Comparison of ENCODE assay signal across 8 cellular contexts in the genomic region with DNA sequence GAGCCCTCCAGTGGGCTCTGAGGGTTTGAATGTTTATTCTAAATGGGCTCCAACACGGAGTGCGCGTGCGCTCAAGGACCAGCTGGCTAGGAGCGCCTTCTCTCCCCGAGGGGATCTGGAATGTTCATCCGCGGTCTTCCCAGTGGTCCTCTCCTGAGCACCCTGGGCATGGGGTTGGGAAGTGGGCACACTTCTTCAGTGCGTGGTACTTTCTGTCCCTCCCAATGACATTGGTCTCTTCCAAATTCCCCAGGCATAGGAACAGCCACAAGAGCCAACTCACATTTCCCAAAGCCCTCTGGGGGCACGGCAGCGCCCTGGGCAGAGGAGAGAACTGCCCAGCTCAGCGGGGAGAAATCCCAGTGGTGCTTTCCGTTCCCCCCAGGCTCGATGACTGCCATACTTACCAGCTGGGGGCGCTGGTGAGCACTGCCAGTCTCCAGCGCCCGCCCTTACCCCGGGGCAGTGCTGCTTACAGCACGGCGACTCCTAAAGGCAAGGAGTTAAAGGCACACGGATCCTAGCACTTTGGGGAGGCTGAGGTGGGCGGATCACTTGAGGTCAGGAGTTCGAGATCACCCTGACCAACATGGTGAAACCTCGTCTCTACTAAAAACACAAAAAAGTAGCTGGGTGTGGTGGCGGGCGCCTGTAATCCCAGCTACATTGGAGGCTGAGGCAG. TPM values are rescaled to one million over a fixed set of nuclear protein-coding genes. Genes with fewer than 3 reads are reported as not detected.
DNase-seq lines count a peak whose midpoint lies in the region; ATAC-seq and TF ChIP-seq lines count a peak whose summit lies in the region.

No MANE protein-coding gene starts in this region.

- intact Hi-C loops in CD14-positive monocyte (cut with micrococcal nuclease) (loop anchor here in 1 of 2 donors (1.0 to 10.0 kb wide), 2 partner anchors 166 to 247 kb away; no protein-coding TSS in a partner anchor), colonic mucosa (cut with DNase I) (loop anchor here (10.0 kb wide), 1 partner anchor 86 kb away; no protein-coding TSS in a partner anchor)

- TF ChIP-seq CTCF in CD14-positive monocyte (IDR thresholded peaks at IDR 0.05): peak; percentile 76
- peak; percentile 79 for TF ChIP-seq CTCF in colonic mucosa (IDR thresholded peaks at IDR 0.05)

- no peaks in the 10 kb centered on the region for H3K9me3 ChIP-seq in colonic mucosa

- ATAC-seq in GM21515 (IDR thresholded peaks at IDR 0.05; ENCODE audit: unreplicated experiment): no peak

- no peaks in the 10 kb centered on the region for H3K36me3 ChIP-seq in colonic mucosa

- peaks cover 5% of the 10 kb centered on the region for H3K4me1 ChIP-seq in colonic mucosa

- H3K36me3 Mint-ChIP-seq in CD14-positive monocyte: no peaks in the 10 kb centered on the region

- no peaks in the 10 kb centered on the region for H3K9me3 Mint-ChIP-seq in CD14-positive monocyte

- no peak overlapping the region for H3K4me3 ChIP-seq in Jurkat, Clone E6-1 (ENCODE audit: low read length)
- peak overlapping the region; percentile 22 for H3K4me3 ChIP-seq in colonic mucosa

- peak overlapping the region in 1 of 7 donors; percentile 41 for H3K27ac Mint-ChIP-seq in CD14-positive monocyte

- peak overlapping the region; percentile 58 to 60 for H3K4me3 Mint-ChIP-seq in CD14-positive monocyte

- H3K4me1 Mint-ChIP-seq in CD14-positive monocyte: peaks cover 13% of the 10 kb centered on the region

- peak; percentile 63 for DNase-seq in CD14-positive monocyte (ENCODE audit: low spot score)
- peak; percentile 53 for DNase-seq in Jurkat, Clone E6-1 (ENCODE audit: low read depth, low spot score)
- peak; percentile 35 to 58 for DNase-seq in activated CD4-positive, alpha-beta T cell treated with anti-CD3 and anti-CD28 coated beads for 24 hours (ENCODE audit: low read depth in 2 of 2)
- peak; percentile 88 for DNase-seq in colonic mucosa
- peak; percentile 84 for DNase-seq in left kidney (ENCODE audit: low read depth, low spot score)
- peak; percentile 46 for DNase-seq in stimulated activated CD4-positive, alpha-beta T cell treated with anti-CD3 and anti-CD28 coated beads, Interleukin-2, amount 100 ng/mL, for 4 hours (ENCODE audit: low read depth)
- no peak for DNase-seq in NCI-H748 (lab: John Stamatoyannopoulos, UW; ENCODE audit: unreplicated experiment)

- peak overlapping the region; percentile 32 to 83 for H3K9ac ChIP-seq in colonic mucosa (ENCODE audit: low read depth in 2 of 2, low read length in 2 of 2)

- no peaks in the 10 kb centered on the region for H3K27me3 ChIP-seq in colonic mucosa

- H3K27ac ChIP-seq in colonic mucosa: peak overlapping the region; percentile 66

- H3K27me3 Mint-ChIP-seq in CD14-positive monocyte (ENCODE audit: low read depth in 3 of 3): peaks cover 8 to 25% (median 11%) of the 10 kb centered on the region in 3 donors

RNA-seq across cellular contexts. Expression of gene OBP2B, which starts 29.9 kb away (rescaled TPM):
- not detected for polyA plus RNA-seq in CD14-positive monocyte
- not detected for polyA plus RNA-seq in Jurkat, Clone E6-1 (2012; ENCODE audit: insufficient read depth, insufficient read length)
- not detected for total RNA-seq in colonic mucosa

RNA-seq across cellular contexts. Expression of gene ABO, which starts 36.0 kb away (rescaled TPM):
- polyA plus RNA-seq in CD14-positive monocyte: under 1 TPM in 1 of 2 donors, not detected in 1; 0.50 TPM
- polyA plus RNA-seq in Jurkat, Clone E6-1 (2012; ENCODE audit: insufficient read depth, insufficient read length): not detected
- total RNA-seq in colonic mucosa: 10 to 100 TPM; 58.0 to 77.7 TPM
